10 cellular contexts compared by ENCODE assay signal in genomic region chr9:100058699-100059579, GRCh38. TPM values are rescaled to one million over a fixed set of nuclear protein-coding genes. Genes with fewer than 3 reads are reported as not detected.
DNase-seq lines count a peak whose midpoint lies in the region; ATAC-seq lines count a peak whose summit lies in the region.
"Had no signal": no experiment of that assay in that cellular context is flagged by ENCODE, and none has a peak within 500 bp of the region (broad histone marks: within the 10 kb centered on the region; RNA-seq: fewer than 3 reads in every experiment).

No MANE protein-coding gene starts in this region.

- H3K4me3 Mint-ChIP-seq in memory B cell = peak overlapping the region; percentile 74

- peaks cover 15% of the 10 kb centered on the region for H3K36me3 Mint-ChIP-seq in memory B cell

- H3K9me3 Mint-ChIP-seq in memory B cell = no peaks in the 10 kb centered on the region

- peaks cover 23% of the 10 kb centered on the region for H3K4me1 Mint-ChIP-seq in memory B cell

- H3K27me3 Mint-ChIP-seq in memory B cell = no peaks in the 10 kb centered on the region

- ATAC-seq in GM18868 (IDR thresholded peaks at IDR 0.05; ENCODE audit: unreplicated experiment) (peak; percentile 90), GM21576 (IDR thresholded peaks at IDR 0.05; ENCODE audit: unreplicated experiment) (peak; percentile 84), HG03135 (IDR thresholded peaks at IDR 0.05; ENCODE audit: unreplicated experiment) (peak; percentile 70), memory B cell (ENCODE audit: low read depth) (peak; percentile 93)

- peak overlapping the region; percentile 46 for H3K27ac Mint-ChIP-seq in memory B cell

- DNase-seq in memory B cell (ENCODE audit: low spot score in 2 of 2) (peak in 1 of 2 donors; percentile 11), retina (no peak), A172 (ENCODE audit: low spot score) (no peak), NCI-H510A treated with DMSO at 0.1 percent for 48 hours (lab: John Stamatoyannopoulos, UW) (no peak)
- DNase-seq: activated CD4-positive, alpha-beta T cell treated with anti-CD3 and anti-CD28 coated beads, Interleukin-2, amount 50 U/mL, for 1 hour; NCI-H187 treated with DMSO at 0.1 percent for 48 hours; SHP77 treated with DMSO at 0.1 percent for 48 hours had no signal

RNA-seq across cellular contexts. Expression of gene ERP44, which starts 39.9 kb away (rescaled TPM):
- 28.3 and 28.7 TPM in 2 replicates for total RNA-seq in A172 (2014; rRNA removed; shearing (Covaris generic))

RNA-seq across cellular contexts. Expression of gene INVS, which starts 40.1 kb away (rescaled TPM):
- total RNA-seq in A172 (2014; rRNA removed; shearing (Covaris generic)) = 37.6 and 46.2 TPM in 2 replicates
